In genomic region chr15:50084932-50085331, GRCh38 we compare ENCODE assay signal across 1 cellular context.
A peak's percentile ranks its signal among the peaks of the same experiment; 100 is the strongest.
TF ChIP-seq lines count a peak whose summit lies in the region.

No MANE protein-coding gene starts in this region.

TF ChIP-seq in K562, 482 proteins besides CTCF, POLR2A, EP300 and RAD21 (continued from another document):
- no peak for TF ChIP-seq SNAPC5 (CRISPR knock-in tag; IDR thresholded peaks at IDR 0.05)
- peak in 1 of 2 experiments; percentile 39; a peak in 1 of 4 replicates for TF ChIP-seq SRF (CRISPR knock-in tag; IDR thresholded peaks at IDR 0.05)
- TF ChIP-seq ZFPM2 (CRISPR knock-in tag; IDR thresholded peaks at IDR 0.05), result no peak
- TF ChIP-seq CTBP1 (IDR thresholded peaks at IDR 0.05; ENCODE audit: borderline replicate concordance), result peak; percentile 40; the same call in 1 of the 2 replicates
